16 cellular contexts compared by ENCODE assay signal in genomic region chr14:77985235-77985634, GRCh38.
DNase-seq lines count a peak whose midpoint lies in the region; ATAC-seq and TF ChIP-seq lines count a peak whose summit lies in the region.
"Had no signal": no experiment of that assay in that cellular context is flagged by ENCODE, and none has a peak within 500 bp of the region (broad histone marks: within the 10 kb centered on the region; RNA-seq: fewer than 3 reads in every experiment).

No MANE protein-coding gene starts in this region.

- no peak overlapping the region for H3K27ac Mint-ChIP-seq in CD14-positive monocyte
- H3K27ac Mint-ChIP-seq: activated CD4-positive, alpha-beta T cell treated with anti-CD3 and anti-CD28 coated beads, Interleukin-2, amount 10 ng/mL, durations not matched to agents 24 days and 14 days; activated T-cell treated with anti-CD3 and anti-CD28 coated beads, Interleukin-2, amount 50 U/mL, for 24 hours; effector memory CD8-positive, alpha-beta T cell had no signal

- H3K9me3 ChIP-seq in left lung, result no peaks in the 10 kb centered on the region
- H3K9me3 ChIP-seq: A549, pancreas, suprapubic skin had no signal

- H3K27me3 Mint-ChIP-seq in CD14-positive monocyte (ENCODE audit: low read depth in 3 of 3), result peaks cover 10 to 18% (median 15%) of the 10 kb centered on the region in 3 donors

- intact Hi-C loops in left lung (cut with DNase I) (no loop called here), CD14-positive monocyte (cut with micrococcal nuclease) (no loop called here)

- ATAC-seq in left lung, result no peak
- no peak for ATAC-seq in activated CD4-positive, CD25-positive, alpha-beta regulatory T cell treated with anti-CD3 and anti-CD28 coated beads, Interleukin-2, amount 50 U/mL, for 24 hours
- ATAC-seq: A549; effector memory CD8-positive, alpha-beta T cell; pancreas had no signal

- peak; percentile 74 for DNase-seq in NCI-H146 (lab: John Stamatoyannopoulos, UW)
- DNase-seq in NCI-H146 treated with DMSO at 0.1 percent for 48 hours (lab: John Stamatoyannopoulos, UW; ENCODE audit: unreplicated experiment), result no peak
- DNase-seq in NCI-H69 (lab: John Stamatoyannopoulos, UW), result peak; percentile 90
- DNase-seq in dermis blood vessel endothelial cell, result peak; percentile 6
- peak; percentile 52 for DNase-seq in superior temporal gyrus (ENCODE audit: extremely low spot score)
- no peak for DNase-seq in left lung
- no peak for DNase-seq in CD14-positive monocyte (ENCODE audit: low spot score)
- DNase-seq: activated CD4-positive, alpha-beta T cell treated with anti-CD3 and anti-CD28 coated beads, Interleukin-2, amount 10 ng/mL, durations not matched to agents 24 days and 14 days; activated T-cell treated with anti-CD3 and anti-CD28 coated beads, Interleukin-2, amount 50 U/mL, for 24 hours; amniotic stem cell; effector memory CD8-positive, alpha-beta T cell; pancreas had no signal

- H3K4me1 ChIP-seq in left lung, result peaks cover 0 to 3% of the 10 kb centered on the region in 2 donors
- H3K4me1 ChIP-seq: A549, pancreas had no signal

- peaks cover 0 to 14% of the 10 kb centered on the region in 2 donors for H3K27me3 ChIP-seq in left lung
- H3K27me3 ChIP-seq: pancreas had no signal

- H3K4me3 ChIP-seq in left lung, result no peak overlapping the region
- H3K4me3 ChIP-seq: A549, pancreas, suprapubic skin had no signal

- TF ChIP-seq CTCF in left lung (IDR thresholded peaks at IDR 0.05), result no peak
- no peak for TF ChIP-seq CTCF in CD14-positive monocyte (IDR thresholded peaks at IDR 0.05)

- H3K27ac ChIP-seq in left lung, result no peak overlapping the region
- H3K27ac ChIP-seq: A549, KMS-11, pancreas, suprapubic skin had no signal

- no peaks in the 10 kb centered on the region for H3K36me3 ChIP-seq in left lung
- H3K36me3 ChIP-seq: pancreas, suprapubic skin had no signal

- H3K36me3 Mint-ChIP-seq in CD14-positive monocyte, result no peaks in the 10 kb centered on the region

- H3K4me1 Mint-ChIP-seq in CD14-positive monocyte, result peaks cover 9% of the 10 kb centered on the region

- H3K4me3 Mint-ChIP-seq in CD14-positive monocyte, result no peak overlapping the region
- H3K4me3 Mint-ChIP-seq: activated CD4-positive, alpha-beta T cell treated with anti-CD3 and anti-CD28 coated beads, Interleukin-2, amount 10 ng/mL, durations not matched to agents 24 days and 14 days; activated T-cell treated with anti-CD3 and anti-CD28 coated beads, Interleukin-2, amount 50 U/mL, for 24 hours; effector memory CD8-positive, alpha-beta T cell had no signal

- H3K9me3 Mint-ChIP-seq in CD14-positive monocyte, result no peaks in the 10 kb centered on the region
- H3K9me3 Mint-ChIP-seq: activated CD4-positive, alpha-beta T cell treated with anti-CD3 and anti-CD28 coated beads, Interleukin-2, amount 10 ng/mL, durations not matched to agents 24 days and 14 days; activated T-cell treated with anti-CD3 and anti-CD28 coated beads, Interleukin-2, amount 50 U/mL, for 24 hours; effector memory CD8-positive, alpha-beta T cell had no signal

Comparison
In these comparisons a context has a peak if more than half of its experiments do, and no peak if none do; other contexts are left out.
1. DNase-seq: peak in NCI-H146 (single experiment), NCI-H69 (single experiment), dermis blood vessel endothelial cell (single experiment) and superior temporal gyrus (single experiment); none in NCI-H146 treated with DMSO at 0.1 percent for 48 hours (single experiment), left lung (0 of 2) and CD14-positive monocyte (single experiment).